8 cellular contexts compared by ENCODE assay signal in genomic region chr6:158232445-158233213, GRCh38.
DNase-seq lines count a peak whose midpoint lies in the region; ATAC-seq and TF ChIP-seq lines count a peak whose summit lies in the region.

No MANE protein-coding gene starts in this region.

- peak overlapping the region; percentile 81 for H4K8ac ChIP-seq in trophoblast cell (ENCODE audit: low read depth, low read length)

- H3K4me1 ChIP-seq in GM23248 (ENCODE audit: insufficient read depth) (peaks cover 6% of the 10 kb centered on the region; the same call in 1 of the 2 replicates), trophoblast cell (ENCODE audit: control insufficient read depth in 1 of 2, insufficient read depth in 2 of 2, low read length in 2 of 2) (peaks cover 3 to 6% of the 10 kb centered on the region in 2 experiments), aorta (ENCODE audit: control insufficient read depth in 1 of 2, insufficient read depth in 2 of 2, low read length in 2 of 2) (no peaks in the 10 kb centered on the region)

- peaks cover 12% of the 10 kb centered on the region for H3K79me1 ChIP-seq in trophoblast cell (ENCODE audit: low read length)

- peak overlapping the region; percentile 79 for H3K23ac ChIP-seq in trophoblast cell (ENCODE audit: low read length)

- peak; percentile 60 to 76 for ATAC-seq in left cardiac atrium
- ATAC-seq in aorta (ENCODE audit: low FRiP score) = peak; percentile 76

- H3K4ac ChIP-seq in trophoblast cell (ENCODE audit: low read depth, low read length) = peak overlapping the region; percentile 86

- H3K4me2 ChIP-seq in GM23248 (ENCODE audit: unreplicated experiment) (peak overlapping the region; percentile 77), trophoblast cell (ENCODE audit: low read length) (peak overlapping the region; percentile 98)

- H4K91ac ChIP-seq in trophoblast cell (ENCODE audit: low read depth, low read length) = peak overlapping the region; percentile 87

- in situ Hi-C loops in GM23248 (cut with MboI) = no loop called here

- H3K36me3 ChIP-seq in GM23248 (ENCODE audit: low read depth) = no peaks in the 10 kb centered on the region
- no peaks in the 10 kb centered on the region for H3K36me3 ChIP-seq in trophoblast cell (ENCODE audit: control insufficient read depth in 1 of 2, insufficient read depth in 2 of 2, low read length in 2 of 2)
- H3K36me3 ChIP-seq in aorta (ENCODE audit: control insufficient read depth in 1 of 2, insufficient read depth in 2 of 2, low read length in 1 of 2) = no peaks in the 10 kb centered on the region

- H3K9me3 ChIP-seq in GM23248 (ENCODE audit: low read depth) (no peaks in the 10 kb centered on the region), trophoblast cell (ENCODE audit: insufficient read depth, low read depth, low read length) (no peaks in the 10 kb centered on the region), aorta (ENCODE audit: control insufficient read depth, low read length) (no peaks in the 10 kb centered on the region)

- no peak overlapping the region for H4K12ac ChIP-seq in trophoblast cell (ENCODE audit: low read depth, low read length)

- H2AFZ ChIP-seq in GM23248 = peak overlapping the region; percentile 79
- H2AFZ ChIP-seq in trophoblast cell (ENCODE audit: insufficient read depth, low read length, poor library complexity) = peak overlapping the region; percentile 67

- DNase-seq in DMS153 (lab: John Stamatoyannopoulos, UW) = peak; percentile 35
- DNase-seq in GM23248 = peak; percentile 82
- no peak for DNase-seq in LNCaP clone FGC (ENCODE audit: low read depth)
- DNase-seq in SKM-1 (lab: John Stamatoyannopoulos, UW; ENCODE audit: unreplicated experiment) = peak; percentile 22
- DNase-seq in amniotic epithelial cell (ENCODE audit: low read depth) = peak; percentile 53
- peak; percentile 61 for DNase-seq in left cardiac atrium
- peak; percentile 90 to 91 for DNase-seq in trophoblast cell
- DNase-seq in aorta = peak; percentile 66 to 86

- H2BK12ac ChIP-seq in trophoblast cell (ENCODE audit: low read length) = no peak overlapping the region

- no peaks in the 10 kb centered on the region for H4K20me1 ChIP-seq in GM23248 (ENCODE audit: insufficient read depth)

- 3% methylated on average over 28 to 59 of the region's 59 CpGs for WGBS in GM23248 (ENCODE audit: low coverage in 1 of 2, low lambda C conversion rate in 2 of 2, missing lambda C conversion rate in 2 of 2), 2 experiments
- no CpG with 5 or more reads among the region's 59 CpGs for WGBS in trophoblast cell (ENCODE audit: extremely low coverage, insufficient coverage, insufficient read length)
- 0% methylated on average over 39 to 59 of the region's 59 CpGs for WGBS in aorta, 2 donors

- H2BK120ac ChIP-seq in trophoblast cell (ENCODE audit: insufficient read depth, low read length, poor library complexity) = peak overlapping the region; percentile 70

- H3F3A ChIP-seq in GM23248 (ENCODE audit: insufficient read depth) = peaks cover 4% of the 10 kb centered on the region; the same call in 1 of the 2 replicates

- no peak overlapping the region for H2AK5ac ChIP-seq in trophoblast cell (ENCODE audit: low read length)

- H3K27me3 ChIP-seq in GM23248 (replicated peaks; ENCODE audit: insufficient read depth) (no peaks in the 10 kb centered on the region), trophoblast cell (ENCODE audit: insufficient read depth, low read length) (no peaks in the 10 kb centered on the region), aorta (ENCODE audit: control insufficient read depth in 1 of 2, insufficient read depth in 2 of 2, low read length in 1 of 2) (no peaks in the 10 kb centered on the region)

- H3K14ac ChIP-seq in trophoblast cell (ENCODE audit: low read length) = peak overlapping the region; percentile 65

- TF ChIP-seq CTCF in LNCaP clone FGC (IDR thresholded peaks at IDR 0.05; ENCODE audit: control insufficient read depth, extremely low read depth, insufficient read depth) = no peak

- peak overlapping the region; percentile 82 for H3K9ac ChIP-seq in GM23248
- peak overlapping the region; percentile 65 for H3K9ac ChIP-seq in trophoblast cell (ENCODE audit: low read length)

- peak overlapping the region; percentile 84 for H2BK5ac ChIP-seq in trophoblast cell (ENCODE audit: low read depth, low read length, poor library complexity)

- H3K79me2 ChIP-seq in GM23248 (ENCODE audit: insufficient read depth) (peaks cover 41% of the 10 kb centered on the region), trophoblast cell (ENCODE audit: control insufficient read depth, insufficient read depth, low read length, poor library complexity) (peaks cover 13% of the 10 kb centered on the region)

- H3K18ac ChIP-seq in trophoblast cell (ENCODE audit: low read length) = peak overlapping the region; percentile 88

- H3K9me2 ChIP-seq in GM23248 (ENCODE audit: insufficient read depth) = no peaks in the 10 kb centered on the region

- intact Hi-C loops in left cardiac atrium (cut with DNase I) (no loop called here), aorta (cut with DNase I) (loop anchor here in 1 of 2 donors (5.0 kb wide), 1 partner anchor 50 kb away; no protein-coding TSS in a partner anchor)

- H3K4me3 ChIP-seq in GM23248 = peak overlapping the region; percentile 89
- H3K4me3 ChIP-seq in LNCaP clone FGC (ENCODE audit: low read depth, low read length) = peak overlapping the region; percentile 61
- H3K4me3 ChIP-seq in trophoblast cell (ENCODE audit: low read depth, low read length) = peak overlapping the region; percentile 90
- H3K4me3 ChIP-seq in aorta (ENCODE audit: low read length in 2 of 2) = peak overlapping the region; percentile 94 to 100

- H3K27ac ChIP-seq in GM23248 = peak overlapping the region; percentile 43
- H3K27ac ChIP-seq in trophoblast cell (ENCODE audit: low read depth, low read length) = peak overlapping the region; percentile 95
- no peak overlapping the region for H3K27ac ChIP-seq in aorta (ENCODE audit: low read depth in 1 of 2, low read length in 2 of 2)

Comparison
In these comparisons a context has a peak if more than half of its experiments do, and no peak if none do; other contexts are left out.
1. H3K27ac ChIP-seq: peak in GM23248 (single experiment) and trophoblast cell (single experiment); none in aorta (0 of 2).
2. Peak in every context shown above with its lines, with median percentiles within 50 percentile points of each other: H3K4me3 ChIP-seq.